Comparison of ENCODE assay signal across 17 cellular contexts in genomic region chr15:44565387-44566169, GRCh38.
"Had no signal": no experiment of that assay in that cellular context is flagged by ENCODE, and none has a peak within 500 bp of the region (broad histone marks: within the 10 kb centered on the region; RNA-seq: fewer than 3 reads in every experiment).

No MANE protein-coding gene starts in this region.

- H3K9me3 ChIP-seq: colonic mucosa had no signal

- FAIRE-seq: endometrium, frontal cortex, keratinocyte had no signal

- H3K4me1 Mint-ChIP-seq: nephron progenitor cell had no signal

- H3K27me3 Mint-ChIP-seq: activated naive CD8-positive, alpha-beta T cell treated with anti-CD3 and anti-CD28 coated beads, Interleukin-2, amount 10 ng/mL, durations not matched to agents 7 days and 5 days; central memory CD8-positive, alpha-beta T cell had no signal

- H3K27ac ChIP-seq: colonic mucosa, spleen, tibial artery had no signal

- H3K27me3 ChIP-seq: colonic mucosa, spleen, tibial artery had no signal

- DNase-seq: activated CD4-positive, alpha-beta T cell treated with anti-CD3 and anti-CD28 coated beads, Interleukin-2, amount 50 U/mL, for 1 hour; activated CD4-positive, CD25-positive, alpha-beta regulatory T cell treated with anti-CD3 and anti-CD28 coated beads, Interleukin-2, amount 50 U/mL, for 72 hours; activated CD8-positive, alpha-beta memory T cell treated with anti-CD3 and anti-CD28 coated beads for 24 hours; activated naive CD8-positive, alpha-beta T cell treated with anti-CD3 and anti-CD28 coated beads, Interleukin-2, amount 10 ng/mL, durations not matched to agents 7 days and 5 days; amygdala; colonic mucosa; midbrain; nephron progenitor cell; posterior cingulate gyrus; spleen; stimulated activated naive CD4-positive, alpha-beta T cell treated with Interleukin-2 at 50 U/mL for 16 hours; tibial artery had no signal

- H3K9me3 Mint-ChIP-seq: central memory CD8-positive, alpha-beta T cell; T-helper 1 cell treated with Interleukin-12 subunit alpha and Interleukin-12 subunit beta and Interleukin-4 antibody, amounts not matched to agents 30 μg/mL and 1 μg/mL, for 36 hours had no signal

- H3K4me3 ChIP-seq: colonic mucosa, spleen, tibial artery had no signal

- H3K27ac Mint-ChIP-seq: activated naive CD8-positive, alpha-beta T cell treated with anti-CD3 and anti-CD28 coated beads, Interleukin-2, amount 10 ng/mL, durations not matched to agents 7 days and 5 days; nephron progenitor cell; T-helper 1 cell treated with Interleukin-12 subunit alpha and Interleukin-12 subunit beta and Interleukin-4 antibody, amounts not matched to agents 30 μg/mL and 1 μg/mL, for 36 hours had no signal

- H3K4me3 Mint-ChIP-seq: activated naive CD8-positive, alpha-beta T cell treated with anti-CD3 and anti-CD28 coated beads, Interleukin-2, amount 10 ng/mL, durations not matched to agents 7 days and 5 days; central memory CD8-positive, alpha-beta T cell; nephron progenitor cell; T-helper 1 cell treated with Interleukin-12 subunit alpha and Interleukin-12 subunit beta and Interleukin-4 antibody, amounts not matched to agents 30 μg/mL and 1 μg/mL, for 36 hours had no signal

- H3K4me1 ChIP-seq: colonic mucosa, spleen, tibial artery had no signal
